In the genomic region with DNA sequence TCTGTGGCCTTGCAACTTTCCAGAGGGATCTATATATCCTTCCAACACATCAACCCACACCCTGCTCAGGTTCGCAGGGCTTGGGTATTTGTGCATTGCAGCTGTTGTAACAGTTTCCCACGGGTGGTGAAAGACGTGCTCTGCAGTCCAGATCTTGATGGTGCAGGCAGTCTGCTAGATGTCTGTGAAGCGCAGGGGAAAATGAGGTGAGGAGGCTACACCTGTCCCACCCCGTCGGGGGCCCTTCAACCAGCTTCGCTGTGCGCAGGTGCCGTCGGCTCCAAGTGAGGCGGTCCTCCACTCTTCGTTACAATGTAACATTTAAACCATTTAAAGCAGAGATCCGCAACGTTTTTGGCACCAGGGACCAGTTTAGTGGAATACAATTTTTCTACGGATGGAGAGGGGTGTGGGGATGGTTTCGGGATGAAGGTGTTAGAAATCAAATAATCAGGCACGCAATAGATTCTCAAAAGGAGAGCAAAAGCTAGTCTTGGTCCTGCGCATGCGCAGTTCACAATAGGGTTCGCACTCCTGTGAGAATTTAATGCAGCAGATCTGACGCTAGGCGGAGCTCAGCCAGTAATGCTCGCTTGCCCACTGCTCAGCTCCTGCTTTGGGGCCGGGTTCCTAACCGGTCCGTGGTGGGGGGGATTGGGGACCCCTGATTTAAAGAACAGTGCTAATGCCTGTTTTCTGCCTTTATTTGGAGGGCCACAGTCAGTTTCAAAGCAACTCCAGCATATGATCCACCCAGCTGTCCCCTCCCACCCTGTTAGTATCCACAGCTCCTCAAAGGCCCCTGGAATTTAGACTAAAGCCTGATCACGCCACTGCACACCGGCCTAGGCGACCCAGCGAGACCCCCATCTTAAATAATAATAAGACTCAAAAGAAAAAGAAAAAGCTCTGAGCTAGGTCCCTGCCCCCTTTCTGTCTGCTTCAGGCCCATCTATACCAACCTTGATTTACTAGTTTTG, we compare ENCODE assay signal across 8 cellular contexts.
DNase-seq lines count a peak whose midpoint lies in the region; ATAC-seq and TF ChIP-seq lines count a peak whose summit lies in the region.

No MANE protein-coding gene starts in this region.

- peak overlapping the region; percentile 98 for H2AFZ ChIP-seq in osteoblast (ENCODE audit: low read length)

- no peaks in the 10 kb centered on the region for H3K27me3 Mint-ChIP-seq in activated naive CD4-positive, alpha-beta T cell treated with anti-CD3 and anti-CD28 coated beads, Interleukin-2, amount 50 U/mL, for 24 hours

- peak overlapping the region; percentile 96 for H3K4me2 ChIP-seq in osteoblast (ENCODE audit: insufficient read depth, low read length)

- H3K27me3 ChIP-seq in GM06990 (replicated peaks; ENCODE audit: control insufficient read depth, insufficient read depth, low read length) (no peaks in the 10 kb centered on the region), osteoblast (ENCODE audit: insufficient read depth, low read length) (peaks cover 33% of the 10 kb centered on the region), thoracic aorta (replicated peaks; ENCODE audit: insufficient read depth) (no peaks in the 10 kb centered on the region)

- intact Hi-C loops in head of caudate nucleus (cut with DNase I): loop anchor here (10.0 kb wide), 1 partner anchor 136 kb away; the partner anchor contains the start of gene ANXA2R

- H3K9me3 ChIP-seq in SK-N-MC (ENCODE audit: low read depth, low read length) (no peaks in the 10 kb centered on the region), osteoblast (ENCODE audit: low read depth, low read length) (no peaks in the 10 kb centered on the region), thoracic aorta (no peaks in the 10 kb centered on the region)

- H3K36me3 ChIP-seq in GM06990 (ENCODE audit: control insufficient read depth, insufficient read depth, low read length): no peaks in the 10 kb centered on the region
- H3K36me3 ChIP-seq in SK-N-MC (ENCODE audit: insufficient read depth, low read length): no peaks in the 10 kb centered on the region
- no peaks in the 10 kb centered on the region for H3K36me3 ChIP-seq in osteoblast (ENCODE audit: insufficient read depth, low read length)
- H3K36me3 ChIP-seq in thoracic aorta: no peaks in the 10 kb centered on the region

- H3K27ac ChIP-seq in SK-N-MC (no peak overlapping the region), osteoblast (ENCODE audit: low read depth, low read length) (no peak overlapping the region), thoracic aorta (no peak overlapping the region)

- no peaks in the 10 kb centered on the region for H3K9me3 Mint-ChIP-seq in activated naive CD4-positive, alpha-beta T cell treated with anti-CD3 and anti-CD28 coated beads, Interleukin-2, amount 50 U/mL, for 24 hours

- peak overlapping the region; percentile 64 for H3K9ac ChIP-seq in SK-N-MC (ENCODE audit: insufficient read length)

- TF ChIP-seq CTCF in GM06990 (IDR thresholded peaks at IDR 0.05; ENCODE audit: insufficient read depth, low read length, poor library complexity, severe bottlenecking) (peak; percentile 93), osteoblast (IDR thresholded peaks at IDR 0.05; ENCODE audit: extremely low read depth, low read depth, low read length) (peak; percentile 77), thoracic aorta (IDR thresholded peaks at IDR 0.05) (peak; percentile 84)

- ATAC-seq in HG02588 (IDR thresholded peaks at IDR 0.05; ENCODE audit: unreplicated experiment): peak; percentile 77
- peak; percentile 73 for ATAC-seq in thoracic aorta (ENCODE audit: insufficient number of reproducible peaks, low FRiP score, low read depth)

- H3K4me3 ChIP-seq in GM06990 (replicated peaks; ENCODE audit: low read depth, low read length): peak overlapping the region; percentile 46
- peak overlapping the region; percentile 82 for H3K4me3 ChIP-seq in SK-N-MC
- peak overlapping the region; percentile 72 for H3K4me3 ChIP-seq in osteoblast (ENCODE audit: insufficient read depth, low read length)
- peak overlapping the region; percentile 67 for H3K4me3 ChIP-seq in thoracic aorta

- peaks cover 14% of the 10 kb centered on the region for H3K4me1 Mint-ChIP-seq in activated naive CD4-positive, alpha-beta T cell treated with anti-CD3 and anti-CD28 coated beads, Interleukin-2, amount 50 U/mL, for 24 hours

- DNase-seq in GM06990 (ENCODE audit: extremely low read depth, insufficient read length) (peak; percentile 62), NAMALWA (ENCODE audit: low spot score) (peak; percentile 95), SK-N-MC (ENCODE audit: low read depth, low spot score) (peak; percentile 59), head of caudate nucleus (peak; percentile 86 to 97 (median 93)), osteoblast (ENCODE audit: insufficient read length, low spot score, missing footprints) (peak; percentile 94), thoracic aorta (ENCODE audit: low spot score) (peak; percentile 50)

- peak overlapping the region; percentile 96 for H3K4me3 Mint-ChIP-seq in activated naive CD4-positive, alpha-beta T cell treated with anti-CD3 and anti-CD28 coated beads, Interleukin-2, amount 50 U/mL, for 24 hours

- peaks cover 5% of the 10 kb centered on the region for H3K4me1 ChIP-seq in osteoblast (ENCODE audit: insufficient read depth, low read length)
- peaks cover 0 to 4% of the 10 kb centered on the region in 2 donors for H3K4me1 ChIP-seq in thoracic aorta (ENCODE audit: control insufficient read depth in 1 of 2, low read depth in 2 of 2)

- no peaks in the 10 kb centered on the region for H3K36me3 Mint-ChIP-seq in activated naive CD4-positive, alpha-beta T cell treated with anti-CD3 and anti-CD28 coated beads, Interleukin-2, amount 50 U/mL, for 24 hours

- no peaks in the 10 kb centered on the region for H4K20me1 ChIP-seq in osteoblast (ENCODE audit: insufficient read depth, low read length)

- no peaks in the 10 kb centered on the region for H3K79me2 ChIP-seq in osteoblast (ENCODE audit: insufficient read depth, low read length)

- peak overlapping the region; percentile 88 for H3K27ac Mint-ChIP-seq in activated naive CD4-positive, alpha-beta T cell treated with anti-CD3 and anti-CD28 coated beads, Interleukin-2, amount 50 U/mL, for 24 hours
